Comparison of ENCODE assay signal across 31 cellular contexts in the genomic region with DNA sequence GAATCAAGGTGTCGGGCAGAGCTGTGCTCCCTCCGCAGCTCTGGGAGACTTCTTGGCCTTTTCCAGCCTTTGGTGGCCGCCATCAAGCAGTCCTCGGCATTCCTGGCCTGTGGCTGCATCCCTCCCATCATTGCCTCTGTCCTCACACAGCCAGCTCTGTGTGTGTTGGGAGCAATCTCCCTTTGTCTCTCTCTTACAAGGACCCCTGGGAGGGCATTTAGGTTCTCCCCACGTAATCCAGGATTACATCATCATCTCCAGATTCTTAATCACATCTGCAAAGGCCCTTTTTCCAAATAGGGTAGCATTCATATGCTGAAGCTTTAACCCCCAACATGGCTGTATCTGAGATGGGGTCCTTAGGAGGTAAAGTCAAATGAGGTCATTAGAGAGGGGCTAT. TPM values are rescaled to one million over a fixed set of nuclear protein-coding genes. Genes with fewer than 3 reads are reported as not detected.
"Had no signal": no experiment of that assay in that cellular context is flagged by ENCODE, and none has a peak within 500 bp of the region (broad histone marks: within the 10 kb centered on the region; RNA-seq: fewer than 3 reads in every experiment).

No MANE protein-coding gene starts in this region.

- H3K4me3 ChIP-seq: adrenal gland, body of pancreas, breast epithelium, coronary artery, MG63, Peyer's patch, SJSA1 had no signal

- H3K4me1 ChIP-seq: adrenal gland, body of pancreas, breast epithelium, Peyer's patch, SJSA1 had no signal

- H3K36me3 ChIP-seq: adrenal gland, breast epithelium, MG63, Peyer's patch, SJSA1 had no signal

- DNase-seq: activated CD4-positive, alpha-beta T cell treated with anti-CD3 and anti-CD28 coated beads for 36 hours; activated CD4-positive, alpha-beta T cell treated with anti-CD3 and anti-CD28 coated beads, Interleukin-2, amount 10 ng/mL, durations not matched to agents 7 days and 5 days; activated CD4-positive, alpha-beta T cell treated with anti-CD3 and anti-CD28 coated beads, Interleukin-2, amount 50 U/mL, for 48 hours; activated CD8-positive, alpha-beta T cell treated with anti-CD3 and anti-CD28 coated beads, Interleukin-2, amount 10 ng/mL, durations not matched to agents 7 days and 5 days; activated gamma-delta T cell treated with Interleukin-2 at 50 U/mL for 16 hours; activated naive CD4-positive, alpha-beta T cell treated with anti-CD3 and anti-CD28 coated beads for 36 hours; activated T-cell treated with anti-CD3 and anti-CD28 coated beads, Interleukin-2, amount 50 U/mL, for 4 hours; adrenal gland; body of pancreas; MG63; NCI-H1048; NCI-H1105 treated with DMSO at 0.1 percent for 48 hours; NCI-H1436; NCI-H187; NCI-H2029 treated with DMSO at 0.1 percent for 48 hours; NCI-H2107; NCI-H2171; NCI-H510A; NCI-H526; NCI-H774; PC-3; Peyer's patch; RPMI8226; SHP77 treated with DMSO at 0.1 percent for 48 hours; SK-N-SH had no signal

- H3K9ac ChIP-seq: SK-N-SH had no signal

- H3K4me2 ChIP-seq: SK-N-SH had no signal

- H3K27me3 ChIP-seq: adrenal gland, body of pancreas, breast epithelium, MG63, Peyer's patch, SJSA1 had no signal

- H3K9me3 ChIP-seq: adrenal gland, body of pancreas, breast epithelium, MG63, Peyer's patch, SJSA1, SK-N-SH had no signal

- ATAC-seq: activated CD4-positive, alpha-beta T cell treated with anti-CD3 and anti-CD28 coated beads for 36 hours; activated CD4-positive, CD25-positive, alpha-beta regulatory T cell treated with anti-CD3 and anti-CD28 coated beads, Interleukin-2, amount 50 U/mL, for 24 hours; activated CD8-positive, alpha-beta T cell treated with anti-CD3 and anti-CD28 coated beads, Interleukin-2, amount 10 ng/mL, durations not matched to agents 7 days and 5 days; activated naive CD4-positive, alpha-beta T cell treated with anti-CD3 and anti-CD28 coated beads, Interleukin-2, amount 50 U/mL, for 72 hours; activated T-cell treated with anti-CD3 and anti-CD28 coated beads, Interleukin-2, amount 50 U/mL, for 4 hours; body of pancreas; PC-3; WTC11 had no signal

- H3K27ac ChIP-seq: adrenal gland, body of pancreas, breast epithelium, coronary artery, Peyer's patch, SJSA1 had no signal

RNA-seq across cellular contexts. Expression of gene DNAH17, which starts 4.1 kb away (rescaled TPM):
- total RNA-seq: body of pancreas, SJSA1 had no signal
- polyA plus RNA-seq: SK-N-SH had no signal
